23 cellular contexts compared by ENCODE assay signal in genomic region chr13:36357692-36358091, GRCh38. TPM values are rescaled to one million over a fixed set of nuclear protein-coding genes. Genes with fewer than 3 reads are reported as not detected.
DNase-seq lines count a peak whose midpoint lies in the region; ATAC-seq, FAIRE-seq and TF ChIP-seq lines count a peak whose summit lies in the region.
"Had no signal": no experiment of that assay in that cellular context is flagged by ENCODE, and none has a peak within 500 bp of the region (broad histone marks: within the 10 kb centered on the region; RNA-seq: fewer than 3 reads in every experiment).

No MANE protein-coding gene starts in this region.

- no peak overlapping the region for H3K27ac Mint-ChIP-seq in MCF 10A (ENCODE audit: low read depth, unreplicated experiment)
- H3K27ac Mint-ChIP-seq: activated naive CD4-positive, alpha-beta T cell treated with anti-CD3 and anti-CD28 coated beads, Interleukin-2, amount 10 ng/mL, durations not matched to agents 7 days and 5 days; immature natural killer cell; T-helper 2 cell treated with Interferon-gamma antibody and Interleukin-4, amounts not matched to agents 5 μg/mL and 100 μg/mL, for 36 hours had no signal

- H3K9me3 ChIP-seq in esophagus muscularis mucosa (no peaks in the 10 kb centered on the region), thoracic aorta (no peaks in the 10 kb centered on the region), BE2C (no peaks in the 10 kb centered on the region)

- TF ChIP-seq POLR2A in esophagus muscularis mucosa (IDR thresholded peaks at IDR 0.05; ENCODE audit: low read depth) (no peak), GM12891 (IDR thresholded peaks at IDR 0.05; ENCODE audit: low read depth, low read length) (no peak)

- peaks cover 5% of the 10 kb centered on the region for H3K4me1 Mint-ChIP-seq in MCF 10A (ENCODE audit: insufficient read depth, unreplicated experiment)
- H3K4me1 Mint-ChIP-seq: activated naive CD4-positive, alpha-beta T cell treated with anti-CD3 and anti-CD28 coated beads, Interleukin-2, amount 10 ng/mL, durations not matched to agents 7 days and 5 days; immature natural killer cell had no signal

- CTCF ChIA-PET in MCF 10A (lab: Yijun Ruan, JAX), result interaction anchor here (0.7 to 1.2 kb wide), 4 partner anchors 10 to 85 kb away, joined by 3 read pairs; no protein-coding TSS in a partner anchor

- H3K4me1 ChIP-seq in esophagus muscularis mucosa, result peaks cover 0 to 52% (median 47%) of the 10 kb centered on the region in 4 donors
- H3K4me1 ChIP-seq in thoracic aorta (ENCODE audit: control insufficient read depth in 1 of 2, low read depth in 2 of 2), result peaks cover 18 to 46% of the 10 kb centered on the region in 2 donors
- H3K4me1 ChIP-seq in foreskin keratinocyte, result peaks cover 5% of the 10 kb centered on the region
- H3K4me1 ChIP-seq in BE2C, result no peaks in the 10 kb centered on the region
- H3K4me1 ChIP-seq: BLaER1 treated with 17β-estradiol and CSF1 and Interleukin-3, amounts not matched to agents 10 nM and 100 nM had no signal

- H3K27me3 ChIP-seq in esophagus muscularis mucosa, result no peaks in the 10 kb centered on the region
- H3K27me3 ChIP-seq in thoracic aorta (replicated peaks; ENCODE audit: insufficient read depth), result no peaks in the 10 kb centered on the region
- H3K27me3 ChIP-seq in foreskin keratinocyte, result no peaks in the 10 kb centered on the region
- peaks cover 7% of the 10 kb centered on the region; the same call in 1 of the 2 replicates for H3K27me3 ChIP-seq in BE2C
- H3K27me3 ChIP-seq: BLaER1 treated with 17β-estradiol and CSF1 and Interleukin-3, amounts not matched to agents 10 nM and 100 nM; cardiac muscle cell had no signal

- WGBS in esophagus muscularis mucosa, result 23% methylated on average over 3 of the region's 3 CpGs

- no peak for FAIRE-seq in GM12891 (lab: Jason Lieb, UNC)
- FAIRE-seq: GM18507 had no signal

- H3K36me3 Mint-ChIP-seq in MCF 10A (ENCODE audit: insufficient read depth, unreplicated experiment), result no peaks in the 10 kb centered on the region
- H3K36me3 Mint-ChIP-seq: activated naive CD4-positive, alpha-beta T cell treated with anti-CD3 and anti-CD28 coated beads, Interleukin-2, amount 10 ng/mL, durations not matched to agents 7 days and 5 days; immature natural killer cell had no signal

- peak; percentile 14 for TF ChIP-seq EP300 in esophagus muscularis mucosa (IDR thresholded peaks at IDR 0.05)

- DNase-seq in NCI-H2227 (lab: John Stamatoyannopoulos, UW; ENCODE audit: unreplicated experiment), result peak; percentile 52
- no peak for DNase-seq in esophagus muscularis mucosa (ENCODE audit: extremely low spot score)
- DNase-seq in mucosa of gallbladder (ENCODE audit: low spot score), result peak; percentile 39
- DNase-seq in thoracic aorta (ENCODE audit: low spot score), result no peak
- no peak for DNase-seq in GM12891 (ENCODE audit: insufficient read length, low spot score)
- no peak for DNase-seq in MCF 10A (ENCODE audit: unreplicated experiment)
- no peak for DNase-seq in foreskin keratinocyte
- DNase-seq in BE2C, result no peak
- DNase-seq: activated CD4-positive, CD25-positive, alpha-beta regulatory T cell treated with anti-CD3 and anti-CD28 coated beads, Interleukin-2, amount 50 U/mL, for 72 hours; activated CD8-positive, alpha-beta memory T cell treated with anti-CD3 and anti-CD28 coated beads, Interleukin-2, amount 50 U/mL, for 48 hours; activated naive CD4-positive, alpha-beta T cell treated with anti-CD3 and anti-CD28 coated beads, Interleukin-2, amount 10 ng/mL, durations not matched to agents 7 days and 5 days; glutamatergic neuron; immature natural killer cell; midbrain; NCI-H1417; NCI-H2171 treated with DMSO at 0.1 percent for 48 hours; NK-92 treated with Interleukin-12 subunit alpha and Interleukin-12 subunit beta, amount 100 ng/mL, for 24 hours; stimulated activated naive CD8-positive, alpha-beta T cell treated with anti-CD3 and anti-CD28 coated beads, Interleukin-15, Interleukin-2, amounts not matched to agents 100 U/mL and 50 U/mL, for 24 hours had no signal

- ATAC-seq in thoracic aorta (ENCODE audit: insufficient number of reproducible peaks, low FRiP score, low read depth), result peak; percentile 17
- ATAC-seq in foreskin keratinocyte, result no peak
- ATAC-seq: stimulated activated naive CD8-positive, alpha-beta T cell treated with anti-CD3 and anti-CD28 coated beads, Interleukin-15, Interleukin-2, amounts not matched to agents 100 U/mL and 50 U/mL, for 24 hours had no signal

- H3K36me3 ChIP-seq in esophagus muscularis mucosa (no peaks in the 10 kb centered on the region), thoracic aorta (no peaks in the 10 kb centered on the region), BE2C (no peaks in the 10 kb centered on the region)
- H3K36me3 ChIP-seq: BLaER1 treated with 17β-estradiol and CSF1 and Interleukin-3, amounts not matched to agents 10 nM and 100 nM; cardiac muscle cell had no signal

- POLR2A ChIA-PET in MCF 10A (lab: Yijun Ruan, JAX), result no interaction called here

- H3K27me3 Mint-ChIP-seq in MCF 10A (ENCODE audit: insufficient read depth, unreplicated experiment), result no peaks in the 10 kb centered on the region

- no peak overlapping the region for H3K4me3 Mint-ChIP-seq in MCF 10A (ENCODE audit: unreplicated experiment)
- H3K4me3 Mint-ChIP-seq: activated naive CD4-positive, alpha-beta T cell treated with anti-CD3 and anti-CD28 coated beads, Interleukin-2, amount 10 ng/mL, durations not matched to agents 7 days and 5 days; immature natural killer cell; T-helper 2 cell treated with Interferon-gamma antibody and Interleukin-4, amounts not matched to agents 5 μg/mL and 100 μg/mL, for 36 hours had no signal

- H3K4me3 ChIP-seq in esophagus muscularis mucosa (peak overlapping the region in 1 of 4 donors; percentile 2), thoracic aorta (no peak overlapping the region), BE2C (ENCODE audit: low read depth, low read length) (no peak overlapping the region)
- H3K4me3 ChIP-seq: BLaER1 treated with 17β-estradiol and CSF1 and Interleukin-3, amounts not matched to agents 10 nM and 100 nM; cardiac muscle cell had no signal

- no TSS peak for BruUV-seq in MCF 10A (replicated peaks; lab: Mats Ljungman, UMichigan)

- TF ChIP-seq CTCF in esophagus muscularis mucosa (IDR thresholded peaks at IDR 0.05) (no peak), thoracic aorta (IDR thresholded peaks at IDR 0.05) (no peak), MCF 10A (IDR thresholded peaks at IDR 0.05; ENCODE audit: unreplicated experiment) (no peak), foreskin keratinocyte (conservative IDR thresholded peaks at IDR 0.05) (no peak), BE2C (IDR thresholded peaks at IDR 0.05; ENCODE audit: low read depth, low read length) (no peak)

- H3K9me3 Mint-ChIP-seq in MCF 10A (ENCODE audit: unreplicated experiment), result no peaks in the 10 kb centered on the region
- H3K9me3 Mint-ChIP-seq: activated naive CD4-positive, alpha-beta T cell treated with anti-CD3 and anti-CD28 coated beads, Interleukin-2, amount 10 ng/mL, durations not matched to agents 7 days and 5 days; immature natural killer cell; T-helper 2 cell treated with Interferon-gamma antibody and Interleukin-4, amounts not matched to agents 5 μg/mL and 100 μg/mL, for 36 hours had no signal

- intact Hi-C loops in esophagus muscularis mucosa (cut with DNase I), result no loop called here
- intact Hi-C loops in MCF 10A (cut with micrococcal nuclease), result no loop called here

- H3K27ac ChIP-seq in esophagus muscularis mucosa (replicated peaks in 1 of 4) (peak overlapping the region; percentile 57 to 69 (median 66)), thoracic aorta (peak overlapping the region in 1 of 2 donors; percentile 31), foreskin keratinocyte (no peak overlapping the region)
- H3K27ac ChIP-seq: BLaER1 treated with 17β-estradiol and CSF1 and Interleukin-3, amounts not matched to agents 10 nM and 100 nM; cardiac muscle cell; HL-60 had no signal

TF ChIP-seq in GM12891, 5 proteins besides CTCF, POLR2A, EP300 and RAD21:
- TF ChIP-seq SPI1 (IDR thresholded peaks at IDR 0.05; ENCODE audit: low read depth, low read length) (no peak), PAX5 (IDR thresholded peaks at IDR 0.05; ENCODE audit: insufficient read depth, low read length, severe bottlenecking) (no peak), TAF1 (IDR thresholded peaks at IDR 0.05; ENCODE audit: low read depth, low read length) (no peak)

RNA-seq across cellular contexts. Expression of gene SPART, which starts 11.5 kb away (rescaled TPM):
- 100 to 1,000 TPM in 3 of 4 donors, 10 to 100 TPM in 1; 95.1 to 157 (median 122) TPM for total RNA-seq in esophagus muscularis mucosa
- 86.1 TPM for total RNA-seq in mucosa of gallbladder
- 100 to 1,000 TPM in 1 of 2 donors, 10 to 100 TPM in 1; 86.8 to 116 TPM for total RNA-seq in thoracic aorta
- polyA plus RNA-seq in GM12891 (2012; ENCODE audit: low read depth, missing spikeins), result 0.17 TPM
- total RNA-seq in MCF 10A (2022), result 83.1 and 100.0 TPM in 2 replicates
- total RNA-seq in foreskin keratinocyte, result 42.4 and 45.3 TPM in 2 replicates
- polyA plus RNA-seq in foreskin keratinocyte, result 12.7 and 18.1 TPM in 2 replicates
- polyA plus RNA-seq in BE2C (2012; ENCODE audit: insufficient read depth, insufficient read length, low read depth), result 7.6 TPM

Comparison
In these comparisons a context has a peak if more than half of its experiments do, and no peak if none do; other contexts are left out.
1. DNase-seq: peak in NCI-H2227 (single experiment) and mucosa of gallbladder (single experiment); none in esophagus muscularis mucosa (single experiment), thoracic aorta (single experiment), GM12891 (single experiment), MCF 10A (single experiment), foreskin keratinocyte (0 of 2) and BE2C (single experiment).